Comparison of ENCODE assay signal across 15 cellular contexts in genomic region chr10:28542728-28543127, GRCh38.
"Had no signal": no experiment of that assay in that cellular context is flagged by ENCODE, and none has a peak within 500 bp of the region (broad histone marks: within the 10 kb centered on the region; RNA-seq: fewer than 3 reads in every experiment).

No MANE protein-coding gene starts in this region.

- H3K27ac Mint-ChIP-seq: activated naive CD4-positive, alpha-beta T cell treated with anti-CD3 and anti-CD28 coated beads, Interleukin-2, amount 50 U/mL, for 24 hours; T-cell had no signal

- ATAC-seq: natural killer cell, sciatic nerve, T-cell had no signal

- H3K27ac ChIP-seq: hepatocyte had no signal

- H3K4me3 Mint-ChIP-seq: activated naive CD4-positive, alpha-beta T cell treated with anti-CD3 and anti-CD28 coated beads, Interleukin-2, amount 50 U/mL, for 24 hours; activated T-cell treated with anti-CD3 and anti-CD28 coated beads, Interleukin-2, amount 50 U/mL, for 4 hours; natural killer cell had no signal

- H3K9me3 Mint-ChIP-seq: activated naive CD4-positive, alpha-beta T cell treated with anti-CD3 and anti-CD28 coated beads, Interleukin-2, amount 50 U/mL, for 24 hours; activated T-cell treated with anti-CD3 and anti-CD28 coated beads, Interleukin-2, amount 50 U/mL, for 4 hours; natural killer cell; T-cell had no signal

- H3K27me3 ChIP-seq: hepatocyte had no signal

- H3K27me3 Mint-ChIP-seq: activated naive CD4-positive, alpha-beta T cell treated with anti-CD3 and anti-CD28 coated beads, Interleukin-2, amount 50 U/mL, for 24 hours; T-cell had no signal

- DNase-seq: activated CD4-positive, alpha-beta T cell treated with anti-CD3 and anti-CD28 coated beads, Interleukin-2, amount 50 U/mL, for 1 hour; activated effector memory CD4-positive, alpha-beta T cell treated with Interleukin-2 at 50 U/mL for 16 hours; activated T-cell treated with anti-CD3 and anti-CD28 coated beads, Interleukin-2, amount 50 U/mL, for 4 hours; amniotic stem cell; foreskin fibroblast; mesendoderm; natural killer cell; stimulated activated CD4-positive, alpha-beta T cell treated with anti-CD3 and anti-CD28 coated beads, Interleukin-4, amount 100 ng/mL, for 1 hour; stimulated activated naive CD4-positive, alpha-beta T cell; T-cell; T1000 had no signal

- H2AFZ ChIP-seq: hepatocyte had no signal

- H3K4me3 ChIP-seq: hepatocyte, smooth muscle cell had no signal

- H3K4me2 ChIP-seq: hepatocyte, smooth muscle cell had no signal
